14 cellular contexts compared by ENCODE assay signal in the genomic region with DNA sequence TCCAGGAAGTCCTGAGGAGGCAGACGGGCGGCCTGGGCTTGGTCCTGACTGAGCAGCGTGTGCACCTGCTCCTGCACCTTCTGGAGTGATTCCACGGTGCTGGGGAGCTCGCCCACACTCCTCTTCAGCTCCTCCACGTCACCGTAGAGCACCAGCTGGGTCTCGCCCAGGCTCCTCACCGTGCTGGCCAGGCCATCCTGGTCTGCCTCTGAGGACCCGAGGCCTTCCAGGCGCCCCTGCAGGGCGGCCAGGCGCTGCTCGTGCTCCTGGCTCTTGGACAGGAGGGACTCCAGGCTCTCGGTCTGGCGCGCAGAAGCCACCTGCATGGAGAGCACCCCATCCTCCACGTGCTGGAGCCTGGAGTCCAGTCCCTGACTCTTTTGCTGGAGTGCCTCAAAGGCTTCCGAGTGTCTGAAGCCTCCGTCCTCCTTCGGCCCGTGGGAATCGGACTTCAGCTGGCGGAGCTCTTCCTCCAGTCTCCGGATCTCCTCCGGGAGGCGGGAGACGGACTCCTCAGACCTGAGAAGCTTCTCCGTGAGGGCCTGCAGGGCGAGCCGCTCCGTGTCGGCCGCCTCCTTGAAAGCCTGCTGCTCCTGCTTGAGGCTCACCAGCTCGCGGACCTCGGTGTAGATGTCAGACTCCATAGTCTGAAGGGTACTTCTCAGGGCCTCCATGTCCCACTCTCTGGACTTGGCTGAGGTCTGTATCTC.
"Had no signal": no experiment of that assay in that cellular context is flagged by ENCODE, and none has a peak within 500 bp of the region (broad histone marks: within the 10 kb centered on the region; RNA-seq: fewer than 3 reads in every experiment).

No MANE protein-coding gene starts in this region.

- H3K36me3 ChIP-seq: ovary, uterus had no signal

- H3K9me3 Mint-ChIP-seq: activated T-helper 17 cell treated with anti-CD3 and anti-CD28 coated beads, Interleukin-2, amount 50 U/mL, for 72 hours; mesothelial cell of epicardium; stimulated activated effector memory CD8-positive, alpha-beta T cell treated with anti-CD3 and anti-CD28 coated beads, Interleukin-12 subunit alpha, Interleukin-12 subunit beta, amount 100 ng/mL, for 72 hours had no signal

- ATAC-seq: activated T-helper 17 cell treated with anti-CD3 and anti-CD28 coated beads, Interleukin-2, amount 50 U/mL, for 72 hours; stimulated activated effector memory CD8-positive, alpha-beta T cell treated with anti-CD3 and anti-CD28 coated beads, Interleukin-12 subunit alpha, Interleukin-12 subunit beta, amount 100 ng/mL, for 72 hours had no signal

- H3K4me3 Mint-ChIP-seq: activated T-helper 17 cell treated with anti-CD3 and anti-CD28 coated beads, Interleukin-2, amount 50 U/mL, for 72 hours; mesothelial cell of epicardium; stimulated activated effector memory CD8-positive, alpha-beta T cell treated with anti-CD3 and anti-CD28 coated beads, Interleukin-12 subunit alpha, Interleukin-12 subunit beta, amount 100 ng/mL, for 72 hours had no signal

- H3K27ac Mint-ChIP-seq: activated T-helper 17 cell treated with anti-CD3 and anti-CD28 coated beads, Interleukin-2, amount 50 U/mL, for 72 hours; stimulated activated effector memory CD8-positive, alpha-beta T cell treated with anti-CD3 and anti-CD28 coated beads, Interleukin-12 subunit alpha, Interleukin-12 subunit beta, amount 100 ng/mL, for 72 hours had no signal

- DNase-seq: activated CD4-positive, alpha-beta T cell treated with anti-CD3 and anti-CD28 coated beads for 1 hour; activated CD4-positive, alpha-beta T cell treated with anti-CD3 and anti-CD28 coated beads, Interleukin-2, amount 50 U/mL, for 4 hours; activated naive CD4-positive, alpha-beta T cell treated with Interleukin-2 at 50 U/mL for 16 hours; anterior cingulate cortex; lower lobe of right lung; ovary; stimulated activated CD4-positive, alpha-beta T cell treated with anti-CD3 and anti-CD28 coated beads, Interleukin-12 subunit alpha, Interleukin-12 subunit beta, amount 100 ng/mL, for 4 hours; T-helper 9 cell; thyroid gland; uterus had no signal

- H3K27ac ChIP-seq: hepatocyte, lower lobe of right lung, ovary, thyroid gland, uterus had no signal

- H3K4me3 ChIP-seq: hepatocyte, lower lobe of right lung, ovary, thyroid gland, uterus had no signal

- H3K4me1 Mint-ChIP-seq: stimulated activated effector memory CD8-positive, alpha-beta T cell treated with anti-CD3 and anti-CD28 coated beads, Interleukin-12 subunit alpha, Interleukin-12 subunit beta, amount 100 ng/mL, for 72 hours had no signal

- H3K27me3 ChIP-seq: hepatocyte, ovary, thyroid gland, uterus had no signal

- H3K9me3 ChIP-seq: lower lobe of right lung, ovary, thyroid gland, uterus had no signal

- H3K27me3 Mint-ChIP-seq: activated T-helper 17 cell treated with anti-CD3 and anti-CD28 coated beads, Interleukin-2, amount 50 U/mL, for 72 hours had no signal

- H3K4me1 ChIP-seq: uterus had no signal
